In the genomic region with DNA sequence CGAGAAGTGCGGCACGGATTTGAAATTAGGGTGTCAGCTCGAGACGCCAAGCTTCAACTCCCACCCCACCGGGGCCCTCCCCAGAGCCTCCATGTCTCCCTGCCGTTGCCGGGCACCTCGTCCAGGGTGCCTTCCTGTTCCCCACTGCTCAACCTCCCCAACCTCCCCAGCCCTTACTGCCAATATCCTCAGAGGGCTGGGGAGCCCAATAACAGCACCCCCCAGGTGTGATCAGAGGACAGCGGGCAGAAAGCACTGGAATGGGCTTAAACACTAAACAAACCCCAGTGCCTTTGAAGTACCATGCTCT, we compare ENCODE assay signal across 12 cellular contexts.
DNase-seq lines count a peak whose midpoint lies in the region; ATAC-seq and TF ChIP-seq lines count a peak whose summit lies in the region.
"Had no signal": no experiment of that assay in that cellular context is flagged by ENCODE, and none has a peak within 500 bp of the region (broad histone marks: within the 10 kb centered on the region; RNA-seq: fewer than 3 reads in every experiment).

No MANE protein-coding gene starts in this region.

- DNase-seq in activated naive CD8-positive, alpha-beta T cell treated with anti-CD3 and anti-CD28 coated beads for 36 hours: no peak
- no peak for DNase-seq in ecto neural progenitor cell (ENCODE audit: low spot score)
- no peak for DNase-seq in DMS53 (lab: John Stamatoyannopoulos, UW)
- no peak for DNase-seq in amygdala (lab: John Stamatoyannopoulos, UW)
- DNase-seq in gastrocnemius medialis: no peak
- DNase-seq: GM23248; NCI-H1105 treated with DMSO at 0.1 percent for 48 hours; SK-N-SH; stimulated activated naive CD4-positive, alpha-beta T cell treated with Interleukin-2 at 50 U/mL for 16 hours had no signal

- peak overlapping the region; percentile 90 for H3K27ac Mint-ChIP-seq in activated naive CD8-positive, alpha-beta T cell treated with anti-CD3 and anti-CD28 coated beads for 36 hours

- H3K27me3 ChIP-seq in BLaER1 treated with 17β-estradiol and CSF1 and Interleukin-3, amounts not matched to agents 10 nM and 100 nM: peaks cover 0 to 45% (median 0%) of the 10 kb centered on the region in 11 experiments; a peak in 7 of 22 replicates
- H3K27me3 ChIP-seq in gastrocnemius medialis: peaks cover 0 to 5% (median 0%) of the 10 kb centered on the region in 3 donors

- H3K4me1 ChIP-seq in BLaER1 treated with 17β-estradiol and CSF1 and Interleukin-3, amounts not matched to agents 10 nM and 100 nM: peaks cover 44 to 95% (median 72%) of the 10 kb centered on the region in 10 experiments
- H3K4me1 ChIP-seq in gastrocnemius medialis: no peaks in the 10 kb centered on the region

- peak overlapping the region; percentile 60 to 100 (median 97) for H3K4me2 ChIP-seq in BLaER1 treated with 17β-estradiol and CSF1 and Interleukin-3, amounts not matched to agents 10 nM and 100 nM
- H3K4me2 ChIP-seq: SK-N-SH had no signal

- H3K9ac ChIP-seq in BLaER1 treated with 17β-estradiol and CSF1 and Interleukin-3, amounts not matched to agents 10 nM and 100 nM: peak overlapping the region in 8 of 11 experiments; percentile 40 to 81 (median 66); a peak in 17 of 22 replicates
- H3K9ac ChIP-seq: GM23248, SK-N-SH had no signal

- H3K4me3 Mint-ChIP-seq in activated naive CD8-positive, alpha-beta T cell treated with anti-CD3 and anti-CD28 coated beads for 36 hours: no peak overlapping the region

- intact Hi-C loops in gastrocnemius medialis (cut with DNase I; ENCODE audit: low total_unique reads): no loop called here

- ATAC-seq in GM18517 (IDR thresholded peaks at IDR 0.05; ENCODE audit: unreplicated experiment) (peak; percentile 4), HG02981 (IDR thresholded peaks at IDR 0.05; ENCODE audit: unreplicated experiment) (peak; percentile 3), gastrocnemius medialis (no peak)

- no peak for TF ChIP-seq POLR2A in gastrocnemius medialis (IDR thresholded peaks at IDR 0.05)

- H3K27ac ChIP-seq in BLaER1 treated with 17β-estradiol and CSF1 and Interleukin-3, amounts not matched to agents 10 nM and 100 nM: peak overlapping the region in 9 of 11 experiments; percentile 11 to 90 (median 74); a peak in 16 of 22 replicates
- H3K27ac ChIP-seq in gastrocnemius medialis: no peak overlapping the region
- H3K27ac ChIP-seq: GM23248 had no signal

- H3K36me3 ChIP-seq in BLaER1 treated with 17β-estradiol and CSF1 and Interleukin-3, amounts not matched to agents 10 nM and 100 nM: no peaks in the 10 kb centered on the region
- no peaks in the 10 kb centered on the region for H3K36me3 ChIP-seq in gastrocnemius medialis

- no peak for TF ChIP-seq CTCF in gastrocnemius medialis (IDR thresholded peaks at IDR 0.05 in 4 of 5, conservative IDR thresholded peaks at IDR 0.05 in 1 of 5)

- H3K4me1 Mint-ChIP-seq in activated naive CD8-positive, alpha-beta T cell treated with anti-CD3 and anti-CD28 coated beads for 36 hours: peaks cover 18% of the 10 kb centered on the region

- no peaks in the 10 kb centered on the region for H3K9me3 Mint-ChIP-seq in activated naive CD8-positive, alpha-beta T cell treated with anti-CD3 and anti-CD28 coated beads for 36 hours

- H3K36me3 Mint-ChIP-seq in activated naive CD8-positive, alpha-beta T cell treated with anti-CD3 and anti-CD28 coated beads for 36 hours: no peaks in the 10 kb centered on the region

- H3K9me3 ChIP-seq in BLaER1 treated with 17β-estradiol and CSF1 and Interleukin-3, amounts not matched to agents 10 nM and 100 nM (replicated peaks in 1 of 11): peaks cover 11 to 22% (median 21%) of the 10 kb centered on the region in 11 experiments; a peak in 19 of 22 replicates
- no peaks in the 10 kb centered on the region for H3K9me3 ChIP-seq in gastrocnemius medialis
- H3K9me3 ChIP-seq: SK-N-SH had no signal

- peak overlapping the region in 8 of 10 experiments; percentile 11 to 63 (median 50); a peak in 12 of 20 replicates for H3K4me3 ChIP-seq in BLaER1 treated with 17β-estradiol and CSF1 and Interleukin-3, amounts not matched to agents 10 nM and 100 nM
- no peak overlapping the region for H3K4me3 ChIP-seq in gastrocnemius medialis
- H3K4me3 ChIP-seq: GM23248 had no signal

- peaks cover 5% of the 10 kb centered on the region for H3K27me3 Mint-ChIP-seq in activated naive CD8-positive, alpha-beta T cell treated with anti-CD3 and anti-CD28 coated beads for 36 hours

- in situ Hi-C loops in gastrocnemius medialis (cut with MboI; ENCODE audit: low sequenced_read_pairs in 4 of 4): no loop called here

- H4K20me1 ChIP-seq in BLaER1 treated with 17β-estradiol and CSF1 and Interleukin-3, amounts not matched to agents 10 nM and 100 nM: peaks cover 0 to 13% (median 0%) of the 10 kb centered on the region in 11 experiments; a peak in 3 of 22 replicates

Comparison
In these comparisons a context has a peak if more than half of its experiments do, and no peak if none do; other contexts are left out.
1. H3K27ac ChIP-seq: peak in BLaER1 treated with 17β-estradiol and CSF1 and Interleukin-3, amounts not matched to agents 10 nM and 100 nM (9 of 11); none in gastrocnemius medialis (0 of 4).
2. H3K4me3 ChIP-seq: peak in BLaER1 treated with 17β-estradiol and CSF1 and Interleukin-3, amounts not matched to agents 10 nM and 100 nM (8 of 10); none in gastrocnemius medialis (0 of 4).
3. ATAC-seq: peak in GM18517 (single experiment) and HG02981 (single experiment); none in gastrocnemius medialis (0 of 2).